9 cellular contexts compared by ENCODE assay signal in the genomic region with DNA sequence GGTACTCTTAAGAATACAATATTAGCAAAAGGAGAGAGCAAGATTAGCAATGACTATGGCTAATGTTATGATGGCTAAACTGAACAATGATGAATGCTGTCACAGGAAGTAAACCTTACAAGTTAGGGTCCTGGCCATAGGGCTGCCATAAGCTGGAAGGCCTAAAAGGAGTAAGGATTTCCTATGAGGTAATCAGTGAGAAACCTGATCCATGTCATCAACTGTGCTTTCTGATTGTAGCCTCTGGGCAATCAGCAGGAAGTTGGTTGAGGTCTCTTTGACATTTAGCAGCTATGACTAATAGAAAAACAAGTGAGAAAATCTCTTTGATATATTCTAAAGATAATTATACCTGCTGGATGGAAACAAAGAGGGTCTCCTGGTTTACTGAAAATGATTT.
DNase-seq lines count a peak whose midpoint lies in the region; ATAC-seq, FAIRE-seq and TF ChIP-seq lines count a peak whose summit lies in the region.
"Had no signal": no experiment of that assay in that cellular context is flagged by ENCODE, and none has a peak within 500 bp of the region (broad histone marks: within the 10 kb centered on the region; RNA-seq: fewer than 3 reads in every experiment).

No MANE protein-coding gene starts in this region.

- peak; percentile 27 for DNase-seq in activated CD4-positive, alpha-beta T cell treated with anti-CD3 and anti-CD28 coated beads, Interleukin-2, amount 10 ng/mL, durations not matched to agents 7 days and 5 days
- DNase-seq in activated CD4-positive, alpha-beta T cell treated with anti-CD3 and anti-CD28 coated beads, Interleukin-2, amount 50 U/mL, for 48 hours: no peak
- DNase-seq in NCI-H2081 (lab: John Stamatoyannopoulos, UW) (peak; percentile 50 to 71), bronchial epithelial cell (ENCODE audit: low read depth) (peak; percentile 93), renal cortical epithelial cell (ENCODE audit: low read depth) (peak; percentile 88), NCI-H187 (lab: John Stamatoyannopoulos, UW) (no peak), UCSD-AML1 (lab: John Stamatoyannopoulos, UW; ENCODE audit: unreplicated experiment) (no peak)
- DNase-seq: caudate nucleus had no signal

- FAIRE-seq in bronchial epithelial cell (lab: Jason Lieb, UNC): peak; percentile 66

- CTCF ChIA-PET in activated CD4-positive, alpha-beta T cell treated with anti-CD3 and anti-CD28 coated beads, Interleukin-2, amount 10 ng/mL, durations not matched to agents 7 days and 5 days (lab: Charles Lee): interaction anchor here (1.3 to 1.5 kb wide), 2 partner anchors 8 to 27 kb away, joined by 3 to 4 read pairs; no protein-coding TSS in a partner anchor

- POLR2A ChIA-PET in activated CD4-positive, alpha-beta T cell treated with anti-CD3 and anti-CD28 coated beads, Interleukin-2, amount 10 ng/mL, durations not matched to agents 7 days and 5 days (lab: Charles Lee): no interaction called here

- no peaks in the 10 kb centered on the region for H3K36me3 ChIP-seq in bronchial epithelial cell (ENCODE audit: control insufficient read depth, insufficient read depth, low read length)

- no peaks in the 10 kb centered on the region for H3K27me3 ChIP-seq in bronchial epithelial cell (ENCODE audit: control insufficient read depth, insufficient read depth, low read length)

- no peak overlapping the region for H3K4me3 ChIP-seq in bronchial epithelial cell (ENCODE audit: low read depth, low read length)

- H3K4me3 Mint-ChIP-seq in activated CD4-positive, alpha-beta T cell treated with anti-CD3 and anti-CD28 coated beads, Interleukin-2, amount 10 ng/mL, durations not matched to agents 7 days and 5 days: no peak overlapping the region

- no peak overlapping the region for H3K27ac Mint-ChIP-seq in activated CD4-positive, alpha-beta T cell treated with anti-CD3 and anti-CD28 coated beads, Interleukin-2, amount 10 ng/mL, durations not matched to agents 7 days and 5 days

- peaks cover 5% of the 10 kb centered on the region for H3K9me3 Mint-ChIP-seq in activated CD4-positive, alpha-beta T cell treated with anti-CD3 and anti-CD28 coated beads, Interleukin-2, amount 10 ng/mL, durations not matched to agents 7 days and 5 days

- peaks cover 12% of the 10 kb centered on the region for H3K4me1 Mint-ChIP-seq in activated CD4-positive, alpha-beta T cell treated with anti-CD3 and anti-CD28 coated beads, Interleukin-2, amount 10 ng/mL, durations not matched to agents 7 days and 5 days

- ATAC-seq in GM18498 (IDR thresholded peaks at IDR 0.05; ENCODE audit: unreplicated experiment): no peak

- peaks cover 3% of the 10 kb centered on the region for H3K36me3 Mint-ChIP-seq in activated CD4-positive, alpha-beta T cell treated with anti-CD3 and anti-CD28 coated beads, Interleukin-2, amount 10 ng/mL, durations not matched to agents 7 days and 5 days (ENCODE audit: low read depth)

- no peak for TF ChIP-seq CTCF in bronchial epithelial cell (IDR thresholded peaks at IDR 0.05; ENCODE audit: insufficient read depth, low read length, severe bottlenecking)

- no peaks in the 10 kb centered on the region for H3K27me3 Mint-ChIP-seq in activated CD4-positive, alpha-beta T cell treated with anti-CD3 and anti-CD28 coated beads, Interleukin-2, amount 10 ng/mL, durations not matched to agents 7 days and 5 days

Comparison
In these comparisons a context has a peak if more than half of its experiments do, and no peak if none do; other contexts are left out.
1. DNase-seq: peak in activated CD4-positive, alpha-beta T cell treated with anti-CD3 and anti-CD28 coated beads, Interleukin-2, amount 10 ng/mL, durations not matched to agents 7 days and 5 days (single experiment), NCI-H2081 (2 of 2), bronchial epithelial cell (single experiment) and renal cortical epithelial cell (single experiment); none in activated CD4-positive, alpha-beta T cell treated with anti-CD3 and anti-CD28 coated beads, Interleukin-2, amount 50 U/mL, for 48 hours (0 of 2), NCI-H187 (0 of 2) and UCSD-AML1 (single experiment).